In genomic region chr3:195129072-195129643, GRCh38 we compare ENCODE assay signal across 16 cellular contexts.
DNase-seq lines count a peak whose midpoint lies in the region; ATAC-seq, FAIRE-seq and TF ChIP-seq lines count a peak whose summit lies in the region.
"Had no signal": no experiment of that assay in that cellular context is flagged by ENCODE, and none has a peak within 500 bp of the region (broad histone marks: within the 10 kb centered on the region; RNA-seq: fewer than 3 reads in every experiment).

No MANE protein-coding gene starts in this region.

- intact Hi-C loops in activated CD4-positive, alpha-beta T cell treated with anti-CD3 and anti-CD28 coated beads, Interleukin-2, amount 10 ng/mL, durations not matched to agents 24 days and 14 days (cut with micrococcal nuclease) = loop anchor here (2.0 kb wide), 3 partner anchors 18 to 132 kb away; no protein-coding TSS in a partner anchor
- intact Hi-C loops in activated CD4-positive, alpha-beta memory T cell treated with anti-CD3 and anti-CD28 coated beads for 36 hours (cut with micrococcal nuclease) = loop anchor here (2.0 kb wide), 2 partner anchors 130 to 444 kb away; partner anchors contain the start of gene FAM43A

- H3K27ac Mint-ChIP-seq in activated CD4-positive, alpha-beta T cell treated with anti-CD3 and anti-CD28 coated beads, Interleukin-2, amount 10 ng/mL, durations not matched to agents 24 days and 14 days = peak overlapping the region; percentile 89
- peak overlapping the region; percentile 68 for H3K27ac Mint-ChIP-seq in activated CD4-positive, alpha-beta memory T cell treated with anti-CD3 and anti-CD28 coated beads for 36 hours
- no peak overlapping the region for H3K27ac Mint-ChIP-seq in HFFc6

- H3K27me3 ChIP-seq in keratinocyte (ENCODE audit: control insufficient read depth, extremely low read depth, insufficient read depth, low read length) = no peaks in the 10 kb centered on the region
- H3K27me3 ChIP-seq: BLaER1, thyroid gland had no signal

- peak overlapping the region; percentile 61 for H3K4me3 Mint-ChIP-seq in activated CD4-positive, alpha-beta T cell treated with anti-CD3 and anti-CD28 coated beads, Interleukin-2, amount 10 ng/mL, durations not matched to agents 24 days and 14 days
- H3K4me3 Mint-ChIP-seq in activated CD4-positive, alpha-beta memory T cell treated with anti-CD3 and anti-CD28 coated beads for 36 hours = peak overlapping the region; percentile 69
- no peak overlapping the region for H3K4me3 Mint-ChIP-seq in HFFc6

- peaks cover 22% of the 10 kb centered on the region for H3K4me1 Mint-ChIP-seq in activated CD4-positive, alpha-beta T cell treated with anti-CD3 and anti-CD28 coated beads, Interleukin-2, amount 10 ng/mL, durations not matched to agents 24 days and 14 days
- peaks cover 53% of the 10 kb centered on the region for H3K4me1 Mint-ChIP-seq in activated CD4-positive, alpha-beta memory T cell treated with anti-CD3 and anti-CD28 coated beads for 36 hours (ENCODE audit: low read depth)
- H3K4me1 Mint-ChIP-seq in HFFc6 (ENCODE audit: low read depth) = peaks cover 22% of the 10 kb centered on the region

- CTCF ChIA-PET in activated CD4-positive, alpha-beta memory T cell treated with anti-CD3 and anti-CD28 coated beads for 36 hours (lab: Charles Lee) = interaction anchor here (1.1 to 3.1 kb wide), 4 partner anchors 22 to 446 kb away, joined by 3 to 12 read pairs (median 4); partner anchors contain the start of gene XXYLT1

- H3K27me3 Mint-ChIP-seq in activated CD4-positive, alpha-beta T cell treated with anti-CD3 and anti-CD28 coated beads, Interleukin-2, amount 10 ng/mL, durations not matched to agents 24 days and 14 days = no peaks in the 10 kb centered on the region
- H3K27me3 Mint-ChIP-seq in activated CD4-positive, alpha-beta memory T cell treated with anti-CD3 and anti-CD28 coated beads for 36 hours = no peaks in the 10 kb centered on the region
- peaks cover 1% of the 10 kb centered on the region for H3K27me3 Mint-ChIP-seq in HFFc6 (ENCODE audit: insufficient read depth)

- ATAC-seq in HG03280 (IDR thresholded peaks at IDR 0.05; ENCODE audit: unreplicated experiment) = no peak

- H3K4me3 ChIP-seq in GM12875 (ENCODE audit: low read depth, low read length) = peak overlapping the region; percentile 31
- no peak overlapping the region for H3K4me3 ChIP-seq in keratinocyte (ENCODE audit: control insufficient read depth in 2 of 3, extremely low read depth in 1 of 3, insufficient read depth in 2 of 3, low read depth in 1 of 3, low read length in 3 of 3)
- H3K4me3 ChIP-seq: BLaER1, thyroid gland had no signal

- H3K9ac ChIP-seq in keratinocyte (ENCODE audit: control insufficient read depth, extremely low read depth, insufficient read depth, low read length) = no peak overlapping the region
- H3K9ac ChIP-seq: BLaER1 had no signal

- H3K9me3 ChIP-seq in keratinocyte (ENCODE audit: control insufficient read depth, low read depth, low read length) = no peaks in the 10 kb centered on the region
- H3K9me3 ChIP-seq: BLaER1, thyroid gland had no signal

- H2AFZ ChIP-seq in keratinocyte (ENCODE audit: control insufficient read depth, low read length) = no peak overlapping the region

- DNase-seq in activated CD4-positive, alpha-beta T cell treated with anti-CD3 and anti-CD28 coated beads, Interleukin-2, amount 10 ng/mL, durations not matched to agents 24 days and 14 days = no peak
- DNase-seq in activated CD4-positive, alpha-beta T cell treated with anti-CD3 and anti-CD28 coated beads for 48 hours = no peak
- no peak for DNase-seq in activated CD4-positive, alpha-beta memory T cell treated with anti-CD3 and anti-CD28 coated beads for 36 hours
- DNase-seq in keratinocyte (ENCODE audit: low read depth, low spot score) (no peak), HFFc6 (no peak), NCI-H524 (lab: John Stamatoyannopoulos, UW) (no peak)
- DNase-seq: DMS153, NCI-H187, NCI-H446 treated with DMSO at 0.1 percent for 48 hours, thyroid gland, WERI-Rb-1 had no signal

- H3K27ac ChIP-seq in keratinocyte (ENCODE audit: control insufficient read depth, insufficient read depth, low read length) = no peak overlapping the region
- H3K27ac ChIP-seq: BLaER1, thyroid gland, WERI-Rb-1 had no signal

- peak overlapping the region; percentile 34 for H3K4me2 ChIP-seq in keratinocyte (ENCODE audit: control insufficient read depth, extremely low read depth, insufficient read depth, low read depth, low read length)

- H3K36me3 Mint-ChIP-seq in activated CD4-positive, alpha-beta T cell treated with anti-CD3 and anti-CD28 coated beads, Interleukin-2, amount 10 ng/mL, durations not matched to agents 24 days and 14 days (ENCODE audit: low read depth) = peaks cover 2% of the 10 kb centered on the region
- H3K36me3 Mint-ChIP-seq in activated CD4-positive, alpha-beta memory T cell treated with anti-CD3 and anti-CD28 coated beads for 36 hours = no peaks in the 10 kb centered on the region
- peaks cover 6% of the 10 kb centered on the region; the same call in 1 of the 2 replicates for H3K36me3 Mint-ChIP-seq in HFFc6 (ENCODE audit: low read depth)

- peaks cover 45% of the 10 kb centered on the region for H3K4me1 ChIP-seq in keratinocyte (ENCODE audit: control insufficient read depth, extremely low read depth, insufficient read depth, low read length)

- H3K9me3 Mint-ChIP-seq in activated CD4-positive, alpha-beta T cell treated with anti-CD3 and anti-CD28 coated beads, Interleukin-2, amount 10 ng/mL, durations not matched to agents 24 days and 14 days = no peaks in the 10 kb centered on the region
- H3K9me3 Mint-ChIP-seq in activated CD4-positive, alpha-beta memory T cell treated with anti-CD3 and anti-CD28 coated beads for 36 hours = no peaks in the 10 kb centered on the region
- no peaks in the 10 kb centered on the region for H3K9me3 Mint-ChIP-seq in HFFc6

- POLR2A ChIA-PET in activated CD4-positive, alpha-beta memory T cell treated with anti-CD3 and anti-CD28 coated beads for 36 hours (lab: Charles Lee) = interaction anchor here (1.2 kb wide), 1 partner anchor 454 kb away, joined by 3 read pairs; no protein-coding TSS in a partner anchor

- no peaks in the 10 kb centered on the region for H3K9me1 ChIP-seq in keratinocyte (ENCODE audit: control insufficient read depth, extremely low read depth, insufficient read depth, low read length)

- no peaks in the 10 kb centered on the region for H3K36me3 ChIP-seq in keratinocyte (ENCODE audit: control insufficient read depth in 2 of 2, extremely low read depth in 1 of 2, insufficient read depth in 2 of 2, low read length in 2 of 2)
- H3K36me3 ChIP-seq: BLaER1, thyroid gland, WERI-Rb-1 had no signal

- no peak for FAIRE-seq in keratinocyte (lab: Jason Lieb, UNC)
- FAIRE-seq: frontal cortex, H54 had no signal

- H4K20me1 ChIP-seq in keratinocyte (ENCODE audit: control insufficient read depth, extremely low read depth, insufficient read depth, low read length) = no peaks in the 10 kb centered on the region
- H4K20me1 ChIP-seq: BLaER1 had no signal

- TF ChIP-seq CTCF in GM12875 (IDR thresholded peaks at IDR 0.05; ENCODE audit: borderline replicate concordance, insufficient read depth, low read depth, low read length) = no peak
- no peak for TF ChIP-seq CTCF in keratinocyte (optimal IDR thresholded peaks at IDR 0.05 in 1 of 3, IDR thresholded peaks at IDR 0.05 in 1 of 3, conservative IDR thresholded peaks at IDR 0.05 in 1 of 3; ENCODE audit: extremely low read depth in 1 of 3, insufficient read depth in 2 of 3, low read length in 3 of 3)
- TF ChIP-seq CTCF in HFFc6 (IDR thresholded peaks at IDR 0.05) = no peak

- dilution Hi-C loops in keratinocyte (cut with MboI; ENCODE audit: extremely low pct_ligation_motif_present, low sequenced_read_pairs) = no loop called here

- no peaks in the 10 kb centered on the region for H3K79me2 ChIP-seq in keratinocyte (ENCODE audit: control insufficient read depth, insufficient read depth, low read length)
